15 cellular contexts compared by ENCODE assay signal in the genomic region with DNA sequence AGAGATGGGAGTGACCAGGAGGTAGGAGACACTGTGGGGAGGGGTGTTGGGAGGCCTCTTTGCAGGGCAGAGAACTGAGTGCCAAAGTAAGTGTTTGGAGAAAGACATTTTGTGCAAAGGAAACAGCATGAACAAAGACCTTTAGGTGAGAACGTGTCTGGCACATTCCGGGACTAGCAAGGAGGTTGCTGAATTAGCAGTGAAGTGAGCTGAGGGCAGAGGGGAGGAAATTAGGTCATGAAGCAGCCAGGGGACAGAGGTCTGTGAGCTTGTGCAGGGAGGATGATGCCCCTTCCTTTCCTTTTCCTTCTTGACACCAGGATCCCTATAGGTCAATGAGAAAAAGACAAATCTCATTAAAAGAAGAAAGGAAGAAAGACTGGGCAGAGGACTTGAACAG.
"Had no signal": no experiment of that assay in that cellular context is flagged by ENCODE, and none has a peak within 500 bp of the region (broad histone marks: within the 10 kb centered on the region; RNA-seq: fewer than 3 reads in every experiment).

No MANE protein-coding gene starts in this region.

- DNase-seq: activated CD4-positive, alpha-beta T cell treated with anti-CD3 and anti-CD28 coated beads, Interleukin-2, amount 50 U/mL, for 48 hours; activated CD8-positive, alpha-beta memory T cell treated with anti-CD3 and anti-CD28 coated beads, Interleukin-2, amount 10 ng/mL, durations not matched to agents 7 days and 5 days; activated naive CD4-positive, alpha-beta T cell treated with anti-CD3 and anti-CD28 coated beads for 36 hours; colonic mucosa; effector CD8-positive, alpha-beta T cell; erythroblast; kidney glomerular epithelial cell; lower lobe of right lung; naive B cell; tibial artery had no signal

- H3K9me3 Mint-ChIP-seq: activated naive CD4-positive, alpha-beta T cell treated with anti-CD3 and anti-CD28 coated beads for 36 hours; naive B cell; T-helper 1 cell treated with Interleukin-12 subunit alpha and Interleukin-12 subunit beta and Interleukin-4 antibody, amounts not matched to agents 30 μg/mL and 1 μg/mL, for 36 hours had no signal

- H3K4me1 Mint-ChIP-seq: activated CD8-positive, alpha-beta memory T cell treated with anti-CD3 and anti-CD28 coated beads, Interleukin-2, amount 10 ng/mL, durations not matched to agents 7 days and 5 days; naive B cell had no signal

- H3K27ac Mint-ChIP-seq: activated CD8-positive, alpha-beta memory T cell treated with anti-CD3 and anti-CD28 coated beads, Interleukin-2, amount 10 ng/mL, durations not matched to agents 7 days and 5 days; activated naive CD4-positive, alpha-beta T cell treated with anti-CD3 and anti-CD28 coated beads for 36 hours; T-helper 1 cell treated with Interleukin-12 subunit alpha and Interleukin-12 subunit beta and Interleukin-4 antibody, amounts not matched to agents 30 μg/mL and 1 μg/mL, for 36 hours had no signal

- H2AFZ ChIP-seq: parathyroid adenoma had no signal

- H3K27me3 ChIP-seq: cardiac muscle cell, colonic mucosa had no signal

- H3K79me2 ChIP-seq: parathyroid adenoma had no signal

- H3K9ac ChIP-seq: parathyroid adenoma had no signal

- H3K4me3 ChIP-seq: cardiac muscle cell, colonic mucosa, lower lobe of right lung, skin epidermis, tibial artery had no signal

- H3K9me3 ChIP-seq: colonic mucosa, lower lobe of right lung, tibial artery had no signal

- H3K4me1 ChIP-seq: colonic mucosa, lower lobe of right lung, parathyroid adenoma, tibial artery had no signal

- H3K4me3 Mint-ChIP-seq: activated CD8-positive, alpha-beta memory T cell treated with anti-CD3 and anti-CD28 coated beads, Interleukin-2, amount 10 ng/mL, durations not matched to agents 7 days and 5 days; activated naive CD4-positive, alpha-beta T cell treated with anti-CD3 and anti-CD28 coated beads for 36 hours; naive B cell; T-helper 1 cell treated with Interleukin-12 subunit alpha and Interleukin-12 subunit beta and Interleukin-4 antibody, amounts not matched to agents 30 μg/mL and 1 μg/mL, for 36 hours had no signal

- H3K36me3 ChIP-seq: cardiac muscle cell, colonic mucosa, lower lobe of right lung, tibial artery had no signal

- H3K36me3 Mint-ChIP-seq: activated CD8-positive, alpha-beta memory T cell treated with anti-CD3 and anti-CD28 coated beads, Interleukin-2, amount 10 ng/mL, durations not matched to agents 7 days and 5 days; naive B cell had no signal

- H3K27ac ChIP-seq: cardiac muscle cell, colonic mucosa, lower lobe of right lung, parathyroid adenoma, skin epidermis, tibial artery had no signal

- ATAC-seq: activated CD8-positive, alpha-beta memory T cell treated with anti-CD3 and anti-CD28 coated beads, Interleukin-2, amount 10 ng/mL, durations not matched to agents 7 days and 5 days; lower lobe of right lung; SK-N-SH treated with all-trans-retinoic acid at 6 μM for 48 hours had no signal
